In the genomic region with DNA sequence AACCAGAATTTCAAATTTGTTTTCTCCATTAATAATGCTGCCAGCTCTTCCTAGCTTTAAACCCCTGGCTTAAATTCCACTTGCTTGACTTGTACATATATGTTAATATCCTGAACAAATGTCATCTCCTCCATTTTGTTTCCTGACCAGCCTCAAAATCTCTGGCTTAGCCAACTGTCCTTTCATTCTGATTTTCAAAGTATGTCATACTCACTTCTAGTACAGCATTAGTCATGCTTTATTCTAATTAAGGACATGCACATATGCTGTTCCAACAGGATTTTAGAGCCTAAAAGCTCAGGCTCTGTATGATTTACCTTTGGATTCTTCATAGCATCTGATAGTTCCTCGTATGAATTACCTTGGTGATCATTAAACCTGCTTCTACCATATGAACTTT, we compare ENCODE assay signal across 15 cellular contexts.
"Had no signal": no experiment of that assay in that cellular context is flagged by ENCODE, and none has a peak within 500 bp of the region (broad histone marks: within the 10 kb centered on the region; RNA-seq: fewer than 3 reads in every experiment).

No MANE protein-coding gene starts in this region.

- DNase-seq: activated CD4-positive, alpha-beta T cell treated with anti-CD3 and anti-CD28 coated beads, Interleukin-2, amount 50 U/mL, for 4 hours; activated effector memory CD4-positive, alpha-beta T cell treated with anti-CD3 and anti-CD28 coated beads, Interleukin-2, amount 50 U/mL, for 16 hours; activated naive CD4-positive, alpha-beta T cell treated with anti-CD3 and anti-CD28 coated beads, Interleukin-2, amount 50 U/mL, for 16 hours; activated T-cell treated with anti-CD3 and anti-CD28 coated beads, Interleukin-2, amount 50 U/mL, for 72 hours; aorta; effector CD8-positive, alpha-beta T cell; hypothalamus; left lung; occipital lobe; posterior cingulate gyrus; stimulated activated CD4-positive, alpha-beta T cell treated with anti-CD3 and anti-CD28 coated beads, Interleukin-2, amount 100 ng/mL, for 24 hours; stimulated activated naive CD8-positive, alpha-beta T cell treated with anti-CD3 and anti-CD28 coated beads, Interleukin-15, Interleukin-2, amounts not matched to agents 100 U/mL and 50 U/mL, for 24 hours; substantia nigra; transverse colon; uterus had no signal

- H3K9me3 ChIP-seq: left lung, transverse colon, uterus had no signal

- H3K4me3 ChIP-seq: left lung, transverse colon, uterus had no signal

- H3K36me3 ChIP-seq: transverse colon, uterus had no signal

- H3K27ac ChIP-seq: left lung, transverse colon, uterus had no signal

- H3K27me3 ChIP-seq: left lung, transverse colon, uterus had no signal

- H3K4me1 ChIP-seq: left lung, transverse colon, uterus had no signal
